Comparison of ENCODE assay signal across 16 cellular contexts in the genomic region with DNA sequence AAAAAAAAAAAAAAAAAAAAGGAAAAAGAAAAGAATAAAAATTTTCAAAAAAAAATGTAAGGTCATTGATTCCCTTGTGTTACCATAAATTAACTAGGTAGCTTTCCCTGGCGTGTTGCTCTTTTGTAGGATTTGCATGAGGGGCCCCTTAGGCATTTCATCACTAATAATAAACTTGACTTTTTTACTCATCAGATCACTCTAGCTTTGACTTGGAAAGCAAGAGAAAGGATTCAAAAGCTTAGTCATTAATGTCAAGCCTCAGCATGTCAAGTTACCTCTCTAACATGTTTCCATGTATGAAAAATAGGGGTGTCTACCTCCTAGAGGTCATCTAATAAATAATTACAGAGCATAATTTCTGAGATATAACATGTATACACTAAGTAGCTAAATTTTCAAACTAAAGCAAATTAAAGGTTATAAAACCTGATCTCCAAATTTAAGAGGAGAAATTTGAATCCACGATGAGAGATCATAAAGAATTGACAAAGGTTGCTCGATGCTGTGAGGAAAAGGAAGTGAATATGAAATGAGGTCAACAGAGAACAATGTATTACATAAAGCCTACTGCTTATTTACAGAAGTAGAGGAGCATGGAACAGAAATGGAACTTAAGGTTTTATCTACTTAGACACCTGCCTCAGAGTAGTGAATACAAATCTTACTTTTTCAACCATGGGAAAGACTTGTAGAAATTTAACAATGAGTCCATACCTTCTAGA.
DNase-seq lines count a peak whose midpoint lies in the region; ATAC-seq, FAIRE-seq and TF ChIP-seq lines count a peak whose summit lies in the region.
"Had no signal": no experiment of that assay in that cellular context is flagged by ENCODE, and none has a peak within 500 bp of the region (broad histone marks: within the 10 kb centered on the region; RNA-seq: fewer than 3 reads in every experiment).

No MANE protein-coding gene starts in this region.

- dilution Hi-C loops in keratinocyte (cut with MboI; ENCODE audit: extremely low pct_ligation_motif_present, low sequenced_read_pairs): no loop called here

- FAIRE-seq in keratinocyte (lab: Jason Lieb, UNC): peak; percentile 88

- H2AFZ ChIP-seq in keratinocyte (ENCODE audit: control insufficient read depth, low read length): no peak overlapping the region
- H2AFZ ChIP-seq: parathyroid adenoma had no signal

- H3K9me1 ChIP-seq in keratinocyte (ENCODE audit: control insufficient read depth, extremely low read depth, insufficient read depth, low read length): no peaks in the 10 kb centered on the region

- peaks cover 0 to 5% of the 10 kb centered on the region in 2 donors for H3K9me3 Mint-ChIP-seq in stimulated activated naive CD8-positive, alpha-beta T cell treated with anti-CD3 and anti-CD28 coated beads, Interleukin-15, amount 100 ng/mL, for 72 hours
- H3K9me3 Mint-ChIP-seq: activated CD4-positive, alpha-beta memory T cell treated with anti-CD3 and anti-CD28 coated beads, Interleukin-2, amount 10 ng/mL, durations not matched to agents 7 days and 5 days; activated naive CD8-positive, alpha-beta T cell treated with anti-CD3 and anti-CD28 coated beads, Interleukin-2, amount 10 ng/mL, durations not matched to agents 7 days and 5 days had no signal

- H3K9me3 ChIP-seq in keratinocyte (ENCODE audit: control insufficient read depth, low read depth, low read length): no peaks in the 10 kb centered on the region

- no peaks in the 10 kb centered on the region for H3K27me3 Mint-ChIP-seq in stimulated activated naive CD8-positive, alpha-beta T cell treated with anti-CD3 and anti-CD28 coated beads, Interleukin-15, amount 100 ng/mL, for 72 hours
- H3K27me3 Mint-ChIP-seq: activated CD4-positive, alpha-beta memory T cell treated with anti-CD3 and anti-CD28 coated beads, Interleukin-2, amount 10 ng/mL, durations not matched to agents 7 days and 5 days; activated naive CD8-positive, alpha-beta T cell treated with anti-CD3 and anti-CD28 coated beads, Interleukin-2, amount 10 ng/mL, durations not matched to agents 7 days and 5 days had no signal

- H3K4me1 ChIP-seq in keratinocyte (ENCODE audit: control insufficient read depth, extremely low read depth, insufficient read depth, low read length): peaks cover 15% of the 10 kb centered on the region
- H3K4me1 ChIP-seq: parathyroid adenoma had no signal

- no peaks in the 10 kb centered on the region for H3K27me3 ChIP-seq in keratinocyte (ENCODE audit: control insufficient read depth, extremely low read depth, insufficient read depth, low read length)

- H3K9ac ChIP-seq in keratinocyte (ENCODE audit: control insufficient read depth, extremely low read depth, insufficient read depth, low read length): no peak overlapping the region
- H3K9ac ChIP-seq: parathyroid adenoma had no signal

- H3K4me3 ChIP-seq in keratinocyte (ENCODE audit: control insufficient read depth in 2 of 3, extremely low read depth in 1 of 3, insufficient read depth in 2 of 3, low read depth in 1 of 3, low read length in 3 of 3): peak overlapping the region in 1 of 3 experiments; percentile 32
- H3K4me3 ChIP-seq: coronary artery had no signal

- peak overlapping the region; percentile 28 for H3K27ac ChIP-seq in keratinocyte (ENCODE audit: control insufficient read depth, insufficient read depth, low read length)
- H3K27ac ChIP-seq: coronary artery, parathyroid adenoma had no signal

- no peak for TF ChIP-seq CTCF in keratinocyte (optimal IDR thresholded peaks at IDR 0.05 in 1 of 3, IDR thresholded peaks at IDR 0.05 in 1 of 3, conservative IDR thresholded peaks at IDR 0.05 in 1 of 3; ENCODE audit: extremely low read depth in 1 of 3, insufficient read depth in 2 of 3, low read length in 3 of 3)

- peaks cover 0 to 2% of the 10 kb centered on the region in 2 experiments for H3K36me3 ChIP-seq in keratinocyte (ENCODE audit: control insufficient read depth in 2 of 2, extremely low read depth in 1 of 2, insufficient read depth in 2 of 2, low read length in 2 of 2)

- H3K4me1 Mint-ChIP-seq in stimulated activated naive CD8-positive, alpha-beta T cell treated with anti-CD3 and anti-CD28 coated beads, Interleukin-15, amount 100 ng/mL, for 72 hours: no peaks in the 10 kb centered on the region
- H3K4me1 Mint-ChIP-seq: activated CD4-positive, alpha-beta memory T cell treated with anti-CD3 and anti-CD28 coated beads, Interleukin-2, amount 10 ng/mL, durations not matched to agents 7 days and 5 days had no signal

- H3K4me3 Mint-ChIP-seq in stimulated activated naive CD8-positive, alpha-beta T cell treated with anti-CD3 and anti-CD28 coated beads, Interleukin-15, amount 100 ng/mL, for 72 hours: no peak overlapping the region
- H3K4me3 Mint-ChIP-seq: activated CD4-positive, alpha-beta memory T cell treated with anti-CD3 and anti-CD28 coated beads, Interleukin-2, amount 10 ng/mL, durations not matched to agents 7 days and 5 days; activated naive CD8-positive, alpha-beta T cell treated with anti-CD3 and anti-CD28 coated beads, Interleukin-2, amount 10 ng/mL, durations not matched to agents 7 days and 5 days had no signal

- peak overlapping the region; percentile 68 for H3K4me2 ChIP-seq in keratinocyte (ENCODE audit: control insufficient read depth, extremely low read depth, insufficient read depth, low read depth, low read length)

- no peaks in the 10 kb centered on the region for H4K20me1 ChIP-seq in keratinocyte (ENCODE audit: control insufficient read depth, extremely low read depth, insufficient read depth, low read length)

- H3K79me2 ChIP-seq in keratinocyte (ENCODE audit: control insufficient read depth, insufficient read depth, low read length): no peaks in the 10 kb centered on the region
- H3K79me2 ChIP-seq: parathyroid adenoma had no signal

- no peak overlapping the region for H3K27ac Mint-ChIP-seq in stimulated activated naive CD8-positive, alpha-beta T cell treated with anti-CD3 and anti-CD28 coated beads, Interleukin-15, amount 100 ng/mL, for 72 hours
- H3K27ac Mint-ChIP-seq: activated CD4-positive, alpha-beta memory T cell treated with anti-CD3 and anti-CD28 coated beads, Interleukin-2, amount 10 ng/mL, durations not matched to agents 7 days and 5 days; activated naive CD8-positive, alpha-beta T cell treated with anti-CD3 and anti-CD28 coated beads, Interleukin-2, amount 10 ng/mL, durations not matched to agents 7 days and 5 days had no signal

- DNase-seq in keratinocyte (ENCODE audit: low read depth, low spot score): peak; percentile 79
- no peak for DNase-seq in occipital lobe (lab: John Stamatoyannopoulos, UW)
- no peak for DNase-seq in islet precursor cell
- DNase-seq in stimulated activated naive CD8-positive, alpha-beta T cell treated with anti-CD3 and anti-CD28 coated beads, Interleukin-15, amount 100 ng/mL, for 72 hours: no peak
- DNase-seq: activated CD4-positive, alpha-beta memory T cell treated with anti-CD3 and anti-CD28 coated beads, Interleukin-2, amount 10 ng/mL, durations not matched to agents 7 days and 5 days; activated naive CD8-positive, alpha-beta T cell treated with anti-CD3 and anti-CD28 coated beads, Interleukin-2, amount 10 ng/mL, durations not matched to agents 7 days and 5 days; COR-L47; glutamatergic neuron; NCI-H524; stimulated activated CD4-positive, alpha-beta T cell treated with anti-CD3 and anti-CD28 coated beads, Interleukin-2, amount 100 ng/mL, for 24 hours had no signal

- ATAC-seq in GM18907 (IDR thresholded peaks at IDR 0.05; ENCODE audit: unreplicated experiment) (peak; percentile 77), HG02571 (IDR thresholded peaks at IDR 0.05; ENCODE audit: unreplicated experiment) (peak; percentile 58), HG03442 (IDR thresholded peaks at IDR 0.05; ENCODE audit: unreplicated experiment) (peak; percentile 71)
- no peak for ATAC-seq in stimulated activated naive CD8-positive, alpha-beta T cell treated with anti-CD3 and anti-CD28 coated beads, Interleukin-15, amount 100 ng/mL, for 72 hours
- ATAC-seq: SK-N-SH treated with all-trans-retinoic acid at 6 μM for 48 hours had no signal
